Comparison of ENCODE assay signal across 9 cellular contexts in the genomic region with DNA sequence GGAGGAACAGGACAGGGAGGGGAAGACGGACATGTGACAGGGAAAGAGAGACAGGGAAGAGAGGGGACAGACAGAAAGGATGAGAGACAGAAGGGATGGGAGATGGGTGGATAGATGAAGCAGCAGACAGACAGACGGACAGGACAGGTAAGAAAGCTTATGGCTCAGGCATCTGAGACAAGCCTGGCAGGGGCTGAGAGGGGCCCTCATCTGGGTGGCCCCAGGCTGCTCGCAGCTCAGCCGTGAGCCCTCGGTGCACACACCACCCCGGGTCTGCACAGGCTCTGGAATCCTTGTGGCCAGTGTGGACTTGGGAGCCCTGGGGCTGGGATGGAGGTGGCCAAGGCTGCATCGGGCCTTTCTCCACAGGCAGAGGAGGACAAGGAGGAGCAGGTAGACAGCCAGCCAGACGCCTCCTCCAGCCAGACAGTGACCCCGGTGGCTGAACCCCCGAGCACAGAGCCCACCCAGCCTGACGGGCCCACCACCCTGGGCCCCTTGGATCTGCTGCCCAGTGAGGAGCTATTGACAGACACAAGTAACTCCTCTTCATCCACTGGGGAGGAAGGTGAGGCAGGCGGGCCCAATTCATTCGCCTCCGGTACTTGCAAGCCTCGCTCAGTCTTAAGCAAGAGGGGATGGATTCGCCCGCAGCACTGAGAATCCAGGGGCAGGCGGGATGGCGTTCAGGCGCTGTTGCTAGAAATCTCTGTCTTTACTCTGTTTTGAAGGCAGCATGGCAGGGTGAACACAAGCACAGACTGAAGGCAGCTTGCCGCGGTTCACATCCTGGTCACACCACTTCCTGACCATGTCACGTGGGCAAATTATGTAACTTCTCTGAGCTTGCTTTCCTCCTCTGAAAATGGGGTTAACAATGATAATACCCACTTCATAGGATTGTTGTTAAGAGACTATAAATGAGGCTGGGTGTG. TPM values are rescaled to one million over a fixed set of nuclear protein-coding genes. Genes with fewer than 3 reads are reported as not detected.
DNase-seq lines count a peak whose midpoint lies in the region; ATAC-seq, FAIRE-seq and TF ChIP-seq lines count a peak whose summit lies in the region.
"Had no signal": no experiment of that assay in that cellular context is flagged by ENCODE, and none has a peak within 500 bp of the region (broad histone marks: within the 10 kb centered on the region; RNA-seq: fewer than 3 reads in every experiment).

No MANE protein-coding gene starts in this region.

- H3K4ac ChIP-seq in trophoblast cell (ENCODE audit: low read depth, low read length) = no peak overlapping the region

- no CpG with 5 or more reads among the region's 23 CpGs for WGBS in trophoblast cell (ENCODE audit: extremely low coverage, insufficient coverage, insufficient read length)

- H4K8ac ChIP-seq in trophoblast cell (ENCODE audit: low read depth, low read length) = no peak overlapping the region

- POLR2A ChIA-PET in MCF 10A (lab: Yijun Ruan, JAX) = interaction anchor here (0.6 to 2.2 kb wide), 3 partner anchors 13 to 42 kb away, joined by 3 to 6 read pairs (median 3); no protein-coding TSS in a partner anchor

- H3K4me1 ChIP-seq in trophoblast cell (ENCODE audit: control insufficient read depth in 1 of 2, insufficient read depth in 2 of 2, low read length in 2 of 2) = no peaks in the 10 kb centered on the region

- H3K36me3 Mint-ChIP-seq in T-helper 1 cell treated with Interleukin-12 subunit alpha and Interleukin-12 subunit beta and Interleukin-4 antibody, amounts not matched to agents 30 μg/mL and 1 μg/mL, for 36 hours (ENCODE audit: low read depth) = peaks cover 44% of the 10 kb centered on the region
- peaks cover 17% of the 10 kb centered on the region for H3K36me3 Mint-ChIP-seq in activated naive CD4-positive, alpha-beta T cell treated with anti-CD3 and anti-CD28 coated beads, Interleukin-2, amount 50 U/mL, for 24 hours
- H3K36me3 Mint-ChIP-seq in MCF 10A (ENCODE audit: insufficient read depth, unreplicated experiment) = peaks cover 66% of the 10 kb centered on the region

- H3K4me3 Mint-ChIP-seq in T-helper 1 cell treated with Interleukin-12 subunit alpha and Interleukin-12 subunit beta and Interleukin-4 antibody, amounts not matched to agents 30 μg/mL and 1 μg/mL, for 36 hours = peak overlapping the region; percentile 56
- H3K4me3 Mint-ChIP-seq in activated naive CD4-positive, alpha-beta T cell treated with anti-CD3 and anti-CD28 coated beads, Interleukin-2, amount 50 U/mL, for 24 hours = peak overlapping the region; percentile 85
- no peak overlapping the region for H3K4me3 Mint-ChIP-seq in MCF 10A (ENCODE audit: unreplicated experiment)

- no peaks in the 10 kb centered on the region for H3K79me1 ChIP-seq in trophoblast cell (ENCODE audit: low read length)

- no TSS peak for BruUV-seq in MCF 10A (replicated peaks; lab: Mats Ljungman, UMichigan)

- peaks cover 72 to 76% of the 10 kb centered on the region in 2 experiments for H3K36me3 ChIP-seq in trophoblast cell (ENCODE audit: control insufficient read depth in 1 of 2, insufficient read depth in 2 of 2, low read length in 2 of 2)

- peaks cover 2% of the 10 kb centered on the region for H3K9me3 ChIP-seq in trophoblast cell (ENCODE audit: insufficient read depth, low read depth, low read length)

- no peaks in the 10 kb centered on the region for H3K27me3 ChIP-seq in trophoblast cell (ENCODE audit: insufficient read depth, low read length)

- H3K4me1 Mint-ChIP-seq in T-helper 1 cell treated with Interleukin-12 subunit alpha and Interleukin-12 subunit beta and Interleukin-4 antibody, amounts not matched to agents 30 μg/mL and 1 μg/mL, for 36 hours (ENCODE audit: low read depth) = peaks cover 38% of the 10 kb centered on the region
- peaks cover 63% of the 10 kb centered on the region for H3K4me1 Mint-ChIP-seq in activated naive CD4-positive, alpha-beta T cell treated with anti-CD3 and anti-CD28 coated beads, Interleukin-2, amount 50 U/mL, for 24 hours
- H3K4me1 Mint-ChIP-seq in MCF 10A (ENCODE audit: insufficient read depth, unreplicated experiment) = no peaks in the 10 kb centered on the region

- H3K4me3 ChIP-seq in trophoblast cell (ENCODE audit: low read depth, low read length) = no peak overlapping the region

- DNase-seq in GM18507 (ENCODE audit: extremely low spot score, insufficient read length, low read depth) (no peak), trophoblast cell (no peak), GOT3 (lab: John Stamatoyannopoulos, UW) (no peak), MCF 10A (ENCODE audit: unreplicated experiment) (no peak), NCI-H1694 treated with DMSO at 0.1 percent for 48 hours (lab: John Stamatoyannopoulos, UW) (no peak)
- DNase-seq: T1000 had no signal

- no peak overlapping the region for H2BK5ac ChIP-seq in trophoblast cell (ENCODE audit: low read depth, low read length, poor library complexity)

- H3K23ac ChIP-seq in trophoblast cell (ENCODE audit: low read length) = no peak overlapping the region

- no peak overlapping the region for H2BK120ac ChIP-seq in trophoblast cell (ENCODE audit: insufficient read depth, low read length, poor library complexity)

- FAIRE-seq in GM18507 (lab: Jason Lieb, UNC) = peak; percentile 35

- no peak overlapping the region for H3K9ac ChIP-seq in trophoblast cell (ENCODE audit: low read length)

- no peak overlapping the region for H2BK12ac ChIP-seq in trophoblast cell (ENCODE audit: low read length)

- TF ChIP-seq CTCF in MCF 10A (IDR thresholded peaks at IDR 0.05; ENCODE audit: unreplicated experiment) = no peak

- no peak overlapping the region for H3K27ac ChIP-seq in trophoblast cell (ENCODE audit: low read depth, low read length)

- peak overlapping the region; percentile 7 for H4K12ac ChIP-seq in trophoblast cell (ENCODE audit: low read depth, low read length)

- no peak overlapping the region for H2AFZ ChIP-seq in trophoblast cell (ENCODE audit: insufficient read depth, low read length, poor library complexity)

- intact Hi-C loops in MCF 10A (cut with micrococcal nuclease) = loop anchor here (1.0 kb wide), 1 partner anchor 41 kb away; no protein-coding TSS in a partner anchor

- no peaks in the 10 kb centered on the region for H3K79me2 ChIP-seq in trophoblast cell (ENCODE audit: control insufficient read depth, insufficient read depth, low read length, poor library complexity)

- no peak for ATAC-seq in HG02759 (IDR thresholded peaks at IDR 0.05; ENCODE audit: unreplicated experiment)

- no peak overlapping the region for H3K4me2 ChIP-seq in trophoblast cell (ENCODE audit: low read length)

- CTCF ChIA-PET in MCF 10A (lab: Yijun Ruan, JAX) = interaction anchor here (0.6 to 4.6 kb wide), 9 partner anchors 13 to 489 kb away, joined by 3 to 45 read pairs (median 7); no protein-coding TSS in a partner anchor

- H3K27ac Mint-ChIP-seq in T-helper 1 cell treated with Interleukin-12 subunit alpha and Interleukin-12 subunit beta and Interleukin-4 antibody, amounts not matched to agents 30 μg/mL and 1 μg/mL, for 36 hours = peak overlapping the region; percentile 76
- H3K27ac Mint-ChIP-seq in activated naive CD4-positive, alpha-beta T cell treated with anti-CD3 and anti-CD28 coated beads, Interleukin-2, amount 50 U/mL, for 24 hours = peak overlapping the region; percentile 82
- H3K27ac Mint-ChIP-seq in MCF 10A (ENCODE audit: low read depth, unreplicated experiment) = no peak overlapping the region

- no peak overlapping the region for H3K18ac ChIP-seq in trophoblast cell (ENCODE audit: low read length)

- no peak overlapping the region for H4K91ac ChIP-seq in trophoblast cell (ENCODE audit: low read depth, low read length)

- H3K9me3 Mint-ChIP-seq in T-helper 1 cell treated with Interleukin-12 subunit alpha and Interleukin-12 subunit beta and Interleukin-4 antibody, amounts not matched to agents 30 μg/mL and 1 μg/mL, for 36 hours = no peaks in the 10 kb centered on the region
- H3K9me3 Mint-ChIP-seq in activated naive CD4-positive, alpha-beta T cell treated with anti-CD3 and anti-CD28 coated beads, Interleukin-2, amount 50 U/mL, for 24 hours = no peaks in the 10 kb centered on the region
- H3K9me3 Mint-ChIP-seq in MCF 10A (ENCODE audit: unreplicated experiment) = no peaks in the 10 kb centered on the region

- no peaks in the 10 kb centered on the region for H3K27me3 Mint-ChIP-seq in T-helper 1 cell treated with Interleukin-12 subunit alpha and Interleukin-12 subunit beta and Interleukin-4 antibody, amounts not matched to agents 30 μg/mL and 1 μg/mL, for 36 hours (ENCODE audit: low read depth)
- H3K27me3 Mint-ChIP-seq in activated naive CD4-positive, alpha-beta T cell treated with anti-CD3 and anti-CD28 coated beads, Interleukin-2, amount 50 U/mL, for 24 hours = no peaks in the 10 kb centered on the region
- H3K27me3 Mint-ChIP-seq in MCF 10A (ENCODE audit: insufficient read depth, unreplicated experiment) = no peaks in the 10 kb centered on the region

- no peak overlapping the region for H3K14ac ChIP-seq in trophoblast cell (ENCODE audit: low read length)

- no peak overlapping the region for H2AK5ac ChIP-seq in trophoblast cell (ENCODE audit: low read length)

RNA-seq across cellular contexts. Expression of a gene that starts 14.0 kb away (rescaled TPM):
- 48.7 and 50.2 TPM in 2 replicates for polyA plus RNA-seq in trophoblast cell (2013)
- 46.7 and 48.1 TPM in 2 replicates for total RNA-seq in MCF 10A (2022)

RNA-seq across cellular contexts. Expression of a gene that starts 16.2 kb away (rescaled TPM):
- polyA plus RNA-seq in trophoblast cell (2013) = 0.42 and 0.44 TPM in 2 replicates
- 0.19 and 0.27 TPM in 2 replicates for total RNA-seq in MCF 10A (2022)

RNA-seq across cellular contexts. Expression of a gene that starts 27.4 kb away (rescaled TPM):
- polyA plus RNA-seq in trophoblast cell (2013) = 4.8 and 4.9 TPM in 2 replicates
- not detected in 2 replicates for total RNA-seq in MCF 10A (2022)

RNA-seq across cellular contexts. Expression of a gene that starts 50.1 kb away (rescaled TPM):
- 2.0 and 2.1 TPM in 2 replicates for polyA plus RNA-seq in trophoblast cell (2013)
- total RNA-seq in MCF 10A (2022) = 0.40 and 1.0 TPM in 2 replicates
